In genomic region chr5:163506726-163507125, GRCh38 we compare ENCODE assay signal across 1 cellular context.
TF ChIP-seq lines count a peak whose summit lies in the region.

No MANE protein-coding gene starts in this region.

TF ChIP-seq in HCT116, 20 proteins besides CTCF, POLR2A, EP300 and RAD21 (continued from another document):
- TF ChIP-seq ZBTB33 (IDR thresholded peaks at IDR 0.05; ENCODE audit: extremely low read depth, insufficient replicate concordance, low read length) = no peak
TF ChIP-seq in HCT116: peak in this region for 0.
